ENCODE assay signal across 18 cellular contexts in genomic region chr14:22506778-22507351, GRCh38.
DNase-seq lines count a peak whose midpoint lies in the region; ATAC-seq and TF ChIP-seq lines count a peak whose summit lies in the region.
"Had no signal": no experiment of that assay in that cellular context is flagged by ENCODE, and none has a peak within 500 bp of the region (broad histone marks: within the 10 kb centered on the region; RNA-seq: fewer than 3 reads in every experiment).

No MANE protein-coding gene starts in this region.

- CTCF ChIA-PET in activated CD8-positive, alpha-beta T cell treated with anti-CD3 and anti-CD28 coated beads for 36 hours (lab: Charles Lee) = interaction anchor here (0.8 to 2.2 kb wide), 9 partner anchors 8 to 63 kb away, joined by 3 to 6 read pairs (median 4); no protein-coding TSS in a partner anchor

- peak overlapping the region; percentile 79 for H3K4me3 Mint-ChIP-seq in activated CD8-positive, alpha-beta T cell treated with anti-CD3 and anti-CD28 coated beads for 36 hours
- H3K4me3 Mint-ChIP-seq in mesothelial cell of epicardium = no peak overlapping the region

- H3K4me3 ChIP-seq in lower lobe of right lung (no peak overlapping the region), tibial nerve (no peak overlapping the region)
- H3K4me3 ChIP-seq: BLaER1, cardiac muscle cell, skin epidermis, suprapubic skin had no signal

- H3K27ac ChIP-seq in lower lobe of right lung (no peak overlapping the region), tibial nerve (peak overlapping the region in 1 of 4 donors; percentile 21)
- H3K27ac ChIP-seq: cardiac muscle cell, suprapubic skin had no signal

- H3K27me3 Mint-ChIP-seq in activated CD8-positive, alpha-beta T cell treated with anti-CD3 and anti-CD28 coated beads for 36 hours = no peaks in the 10 kb centered on the region
- peaks cover 15% of the 10 kb centered on the region for H3K27me3 Mint-ChIP-seq in mesothelial cell of epicardium (ENCODE audit: low read depth)

- peaks cover 94% of the 10 kb centered on the region for H3K36me3 Mint-ChIP-seq in activated CD8-positive, alpha-beta T cell treated with anti-CD3 and anti-CD28 coated beads for 36 hours (ENCODE audit: low read depth)
- H3K36me3 Mint-ChIP-seq in mesothelial cell of epicardium = no peaks in the 10 kb centered on the region

- no peaks in the 10 kb centered on the region for H3K9me3 ChIP-seq in lower lobe of right lung
- H3K9me3 ChIP-seq in tibial nerve = no peaks in the 10 kb centered on the region
- H3K9me3 ChIP-seq: BLaER1, suprapubic skin had no signal

- no peaks in the 10 kb centered on the region for H3K9me3 Mint-ChIP-seq in activated CD8-positive, alpha-beta T cell treated with anti-CD3 and anti-CD28 coated beads for 36 hours
- no peaks in the 10 kb centered on the region for H3K9me3 Mint-ChIP-seq in mesothelial cell of epicardium

- no peak for TF ChIP-seq POLR2A in tibial nerve (IDR thresholded peaks at IDR 0.05)

- peaks cover 16% of the 10 kb centered on the region for H3K4me1 Mint-ChIP-seq in activated CD8-positive, alpha-beta T cell treated with anti-CD3 and anti-CD28 coated beads for 36 hours (ENCODE audit: low read depth)
- H3K4me1 Mint-ChIP-seq in mesothelial cell of epicardium = peaks cover 63% of the 10 kb centered on the region

- H3K4me1 ChIP-seq in lower lobe of right lung (peaks cover 9% of the 10 kb centered on the region), tibial nerve (peaks cover 0 to 19% (median 3%) of the 10 kb centered on the region in 4 donors)

- H3K36me3 ChIP-seq in lower lobe of right lung = no peaks in the 10 kb centered on the region
- no peaks in the 10 kb centered on the region for H3K36me3 ChIP-seq in tibial nerve
- H3K36me3 ChIP-seq: cardiac muscle cell, suprapubic skin had no signal

- H3K27me3 ChIP-seq in lower lobe of right lung (ENCODE audit: low read depth) = no peaks in the 10 kb centered on the region
- H3K27me3 ChIP-seq in tibial nerve = no peaks in the 10 kb centered on the region
- H3K27me3 ChIP-seq: BLaER1, cardiac muscle cell, suprapubic skin had no signal

- H3K27ac Mint-ChIP-seq in activated CD8-positive, alpha-beta T cell treated with anti-CD3 and anti-CD28 coated beads for 36 hours = peak overlapping the region; percentile 96
- peak overlapping the region; percentile 8 for H3K27ac Mint-ChIP-seq in mesothelial cell of epicardium

- POLR2A ChIA-PET in activated CD8-positive, alpha-beta T cell treated with anti-CD3 and anti-CD28 coated beads for 36 hours (lab: Charles Lee) = interaction anchor here (0.6 to 33.3 kb wide), 12 partner anchors 4 to 661 kb away, joined by 3 to 1006 read pairs (median 22); no protein-coding TSS in a partner anchor

- TF ChIP-seq CTCF in activated CD8-positive, alpha-beta T cell treated with anti-CD3 and anti-CD28 coated beads for 36 hours (IDR thresholded peaks at IDR 0.05) = no peak
- TF ChIP-seq CTCF in mesothelial cell of epicardium (IDR thresholded peaks at IDR 0.05; ENCODE audit: unreplicated experiment) (no peak), lower lobe of right lung (IDR thresholded peaks at IDR 0.05) (no peak), tibial nerve (IDR thresholded peaks at IDR 0.05) (no peak)

- DNase-seq in stimulated activated CD4-positive, alpha-beta T cell treated with anti-CD3 and anti-CD28 coated beads, Interleukin-4, amount 100 ng/mL, for 24 hours = peak; percentile 53
- DNase-seq in stimulated activated CD4-positive, alpha-beta T cell treated with anti-CD3 and anti-CD28 coated beads, Interleukin-12 subunit alpha, Interleukin-12 subunit beta, amount 100 ng/mL, for 4 hours = no peak
- DNase-seq in activated CD8-positive, alpha-beta T cell treated with anti-CD3 and anti-CD28 coated beads for 36 hours = no peak
- DNase-seq in mesothelial cell of epicardium (ENCODE audit: low spot score in 2 of 2, unreplicated experiment in 2 of 2) = no peak
- DNase-seq in AG20443 (ENCODE audit: low spot score) = no peak
- DNase-seq in lower lobe of right lung = no peak
- no peak for DNase-seq in tibial nerve (ENCODE audit: low spot score in 2 of 2)
- DNase-seq: foreskin melanocyte, Kasumi-1, mammary epithelial cell, NCI-H510A treated with DMSO at 0.1 percent for 48 hours, PC-3 had no signal

- WGBS in tibial nerve, 2 donors = 63 to 72% methylated on average over 2 of the region's 2 CpGs

- no peak for TF ChIP-seq EP300 in tibial nerve (IDR thresholded peaks at IDR 0.05)

- ATAC-seq in activated CD8-positive, alpha-beta T cell treated with anti-CD3 and anti-CD28 coated beads for 36 hours = peak; percentile 64
- ATAC-seq in HG03342 (IDR thresholded peaks at IDR 0.05; ENCODE audit: unreplicated experiment) (no peak), lower lobe of right lung (no peak)
- ATAC-seq: PC-3, SK-N-SH treated with all-trans-retinoic acid at 6 μM for 48 hours had no signal

- intact Hi-C loops in activated CD8-positive, alpha-beta T cell treated with anti-CD3 and anti-CD28 coated beads for 36 hours (cut with micrococcal nuclease) = no loop called here
- intact Hi-C loops in lower lobe of right lung (cut with DNase I) = no loop called here
